Comparison of ENCODE assay signal across 12 cellular contexts in genomic region chr4:145507636-145508035, GRCh38. TPM values are rescaled to one million over a fixed set of nuclear protein-coding genes. Genes with fewer than 3 reads are reported as not detected.
DNase-seq lines count a peak whose midpoint lies in the region; ATAC-seq, FAIRE-seq and TF ChIP-seq lines count a peak whose summit lies in the region.
"Had no signal": no experiment of that assay in that cellular context is flagged by ENCODE, and none has a peak within 500 bp of the region (broad histone marks: within the 10 kb centered on the region; RNA-seq: fewer than 3 reads in every experiment).

No MANE protein-coding gene starts in this region.

- H3K9ac ChIP-seq in mammary epithelial cell (ENCODE audit: insufficient read depth, low read length) (peak overlapping the region; percentile 57), HepG2 (ENCODE audit: insufficient read depth, low read depth, low read length) (no peak overlapping the region)

- H3K4me3 ChIP-seq in LNCaP clone FGC (ENCODE audit: low read depth, low read length) (no peak overlapping the region), mammary epithelial cell (replicated peaks in 1 of 3; ENCODE audit: insufficient read depth in 1 of 3, low read depth in 2 of 3, low read length in 3 of 3) (peak overlapping the region in 2 of 3 experiments; percentile 36 to 47), HepG2 (replicated peaks in 1 of 3; ENCODE audit: insufficient read depth in 1 of 3, low read depth in 2 of 3, low read length in 3 of 3) (no peak overlapping the region; a peak in 1 of 6 replicates)

- H3K4me1 ChIP-seq in mammary epithelial cell (ENCODE audit: insufficient read depth, low read length), result peaks cover 7% of the 10 kb centered on the region
- H3K4me1 ChIP-seq in HepG2 (ENCODE audit: insufficient read depth, low read length), result peaks cover 61% of the 10 kb centered on the region

- dilution Hi-C loops in mammary epithelial cell (cut with HindIII; ENCODE audit: low sequenced_read_pairs), result no loop called here

- TF ChIP-seq CTCF in LNCaP clone FGC (IDR thresholded peaks at IDR 0.05; ENCODE audit: control insufficient read depth, extremely low read depth, insufficient read depth) (no peak), mammary epithelial cell (conservative IDR thresholded peaks at IDR 0.05 in 1 of 2, IDR thresholded peaks at IDR 0.05 in 1 of 2; ENCODE audit: extremely low read depth in 1 of 2, insufficient read depth in 1 of 2, low read depth in 1 of 2, low read length in 2 of 2) (no peak), HepG2 (CRISPR knock-in tag; IDR thresholded peaks at IDR 0.05) (no peak)

- no peak for TF ChIP-seq POLR2A in HepG2 (IDR thresholded peaks at IDR 0.05; ENCODE audit: insufficient read depth in 1 of 2, low read depth in 2 of 2, low read length in 2 of 2)

- in situ Hi-C loops in mammary epithelial cell (cut with MboI; ENCODE audit: low sequenced_read_pairs in 2 of 2), result no loop called here
- in situ Hi-C loops in HepG2 (cut with HindIII; ENCODE audit: extremely low pct_ligation_motif_present, low pct_unique_long_range_greater_than_20kb), result no loop called here

- FAIRE-seq in HepG2 (lab: Jason Lieb, UNC), result no peak
- FAIRE-seq: urothelium cell line had no signal

- peak; percentile 83 for DNase-seq in COLO829 (ENCODE audit: low spot score)
- peak; percentile 10 for DNase-seq in LNCaP clone FGC (ENCODE audit: low read depth)
- DNase-seq in mammary epithelial cell, result peak; percentile 81
- peak; percentile 21 for DNase-seq in HepG2 (ENCODE audit: low spot score)
- no peak for DNase-seq in mesenteric fat pad (ENCODE audit: low spot score)
- no peak for DNase-seq in NCI-H82 treated with DMSO at 0.1 percent for 48 hours (lab: John Stamatoyannopoulos, UW; ENCODE audit: unreplicated experiment)
- DNase-seq in HK-2 (ENCODE audit: unreplicated experiment), result no peak
- DNase-seq in stimulated activated naive CD4-positive, alpha-beta T cell treated with Interleukin-2 at 50 U/mL for 16 hours (lab: John Stamatoyannopoulos, UW), result no peak
- DNase-seq: activated CD8-positive, alpha-beta T cell treated with anti-CD3 and anti-CD28 coated beads, Interleukin-2, amount 10 ng/mL, durations not matched to agents 7 days and 5 days; activated naive CD8-positive, alpha-beta T cell treated with anti-CD3 and anti-CD28 coated beads for 36 hours; NCI-H2107 had no signal

- H3K27ac ChIP-seq in mammary epithelial cell (ENCODE audit: insufficient read depth, low read depth, low read length) (peak overlapping the region; percentile 88), HepG2 (ENCODE audit: extremely low read length, insufficient read depth, low read length) (peak overlapping the region; percentile 9)

- H3K27me3 ChIP-seq in mammary epithelial cell (ENCODE audit: insufficient read depth, low read length) (no peaks in the 10 kb centered on the region), HepG2 (ENCODE audit: control insufficient read depth in 1 of 2, insufficient read depth in 2 of 2, low read length in 2 of 2) (no peaks in the 10 kb centered on the region)

- H4K20me1 ChIP-seq in mammary epithelial cell (ENCODE audit: insufficient read depth, low read length) (no peaks in the 10 kb centered on the region), HepG2 (ENCODE audit: insufficient read depth, low read length) (no peaks in the 10 kb centered on the region)

- CTCF ChIA-PET in mammary epithelial cell (lab: Charles Lee; ENCODE audit: low non-redundant PET), result interaction anchor here (0.7 kb wide), 1 partner anchor 49 kb away, joined by 3 read pairs; no protein-coding TSS in a partner anchor
- CTCF ChIA-PET in HepG2 (lab: Yijun Ruan, JAX; ENCODE audit: low intra/inter-chr PET ratio, low total read pairs), result no interaction called here

- ATAC-seq in HepG2, result no peak
- ATAC-seq: activated CD8-positive, alpha-beta T cell treated with anti-CD3 and anti-CD28 coated beads, Interleukin-2, amount 10 ng/mL, durations not matched to agents 7 days and 5 days had no signal

- H3K9me3 ChIP-seq in mammary epithelial cell (replicated peaks; ENCODE audit: insufficient read depth, low read length) (peaks cover 11% of the 10 kb centered on the region), HepG2 (ENCODE audit: low read length) (peaks cover 12% of the 10 kb centered on the region)

- H3K36me3 ChIP-seq in mammary epithelial cell (ENCODE audit: insufficient read depth, low read length) (no peaks in the 10 kb centered on the region), HepG2 (replicated peaks in 1 of 2; ENCODE audit: control insufficient read depth in 1 of 2, insufficient read depth in 2 of 2, low read length in 2 of 2) (no peaks in the 10 kb centered on the region)

- TF ChIP-seq RAD21 in HepG2 (CRISPR knock-in tag; IDR thresholded peaks at IDR 0.05), result no peak

- H3K4me2 ChIP-seq in mammary epithelial cell (ENCODE audit: insufficient read depth, low read depth, low read length) (peak overlapping the region; percentile 76), HepG2 (ENCODE audit: low read depth, low read length) (peak overlapping the region; percentile 37)

- TF ChIP-seq EP300 in HepG2 (IDR thresholded peaks at IDR 0.05; ENCODE audit: low read depth in 2 of 2, low read length in 2 of 2) (peak in 1 of 2 experiments; percentile 30; a peak in 1 of 4 replicates), HepG2 (CRISPR knock-in tag; IDR thresholded peaks at IDR 0.05; ENCODE audit: borderline replicate concordance) (no peak)

- H2AFZ ChIP-seq in mammary epithelial cell (ENCODE audit: low read depth, low read length) (peak overlapping the region; percentile 57), HepG2 (ENCODE audit: low read length) (no peak overlapping the region)

- peaks cover 86% of the 10 kb centered on the region for H3K79me2 ChIP-seq in mammary epithelial cell (ENCODE audit: insufficient read depth, low read length)
- peaks cover 26% of the 10 kb centered on the region for H3K79me2 ChIP-seq in HepG2 (ENCODE audit: insufficient read depth, low read length)

- POLR2A ChIA-PET in HepG2 (lab: Yijun Ruan, JAX), result no interaction called here

- intact Hi-C loops in mammary epithelial cell (cut with micrococcal nuclease) (loop anchor here (1.0 to 2.0 kb wide), 2 partner anchors 25 to 39 kb away; no protein-coding TSS in a partner anchor), HepG2 (cut with micrococcal nuclease; ENCODE audit: unreplicated experiment) (loop anchor here (2.0 kb wide), 1 partner anchor 25 kb away; no protein-coding TSS in a partner anchor)

- 0% methylated on average over 1 of the region's 1 CpG for WGBS in mammary epithelial cell (ENCODE audit: low coverage, missing lambda C conversion rate)
- WGBS in HepG2 (ENCODE audit: low lambda C conversion rate), result 90% methylated on average over 1 of the region's 1 CpG

- BruUV-seq in mammary epithelial cell (replicated peaks; lab: Mats Ljungman, UMichigan) (no TSS peak), HepG2 (replicated peaks; lab: Mats Ljungman, UMichigan) (no TSS peak)

TF ChIP-seq in HepG2, 621 proteins besides CTCF, POLR2A, EP300 and RAD21 (continues in another document):
- TF ChIP-seq, protein P1, sequence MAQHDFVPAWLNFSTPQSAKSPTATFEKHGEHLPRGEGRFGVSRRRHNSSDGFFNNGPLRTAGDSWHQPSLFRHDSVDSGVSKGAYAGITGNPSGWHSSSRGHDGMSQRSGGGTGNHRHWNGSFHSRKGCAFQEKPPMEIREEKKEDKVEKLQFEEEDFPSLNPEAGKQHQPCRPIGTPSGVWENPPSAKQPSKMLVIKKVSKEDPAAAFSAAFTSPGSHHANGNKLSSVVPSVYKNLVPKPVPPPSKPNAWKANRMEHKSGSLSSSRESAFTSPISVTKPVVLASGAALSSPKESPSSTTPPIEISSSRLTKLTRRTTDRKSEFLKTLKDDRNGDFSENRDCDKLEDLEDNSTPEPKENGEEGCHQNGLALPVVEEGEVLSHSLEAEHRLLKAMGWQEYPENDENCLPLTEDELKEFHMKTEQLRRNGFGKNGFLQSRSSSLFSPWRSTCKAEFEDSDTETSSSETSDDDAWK (CRISPR knock-in tag; IDR thresholded peaks at IDR 0.05), result no peak
- TF ChIP-seq HNF1B (CRISPR knock-in tag; IDR thresholded peaks at IDR 0.05), result no peak
- no peak for TF ChIP-seq ZNF205 (CRISPR knock-in tag; IDR thresholded peaks at IDR 0.05)

RNA-seq across cellular contexts. Expression of gene SMAD1, which starts 26.0 kb away (rescaled TPM):
- total RNA-seq in mammary epithelial cell (10 to 100 TPM; 30.0 to 43.2 TPM), HepG2 (2016; rRNA removed; fragmentation: Illumina TruSeq; extraction: Trizol) (12.7 and 14.0 TPM in 2 replicates), mesenteric fat pad (14.7 TPM)
- polyA plus RNA-seq in mammary epithelial cell (28.4 TPM), HepG2 (2011; rRNA removed) (11.8 and 16.6 TPM in 2 replicates)
- 45.7 TPM for polyA minus RNA-seq in mammary epithelial cell
- 15.1 and 19.1 TPM in 2 replicates for total RNA-seq in HepG2 (2016; cell fraction: cytosol; rRNA removed; fragmentation: Illumina TruSeq; extraction: Trizol; ENCODE audit: low read depth)
- total RNA-seq in HepG2 (2016; cell fraction: insoluble cytoplasmic fraction; rRNA removed; fragmentation: Illumina TruSeq; extraction: Trizol), result 12.3 and 13.8 TPM in 2 replicates
- total RNA-seq in HepG2 (2016; cell fraction: membrane; rRNA removed; fragmentation: Illumina TruSeq; extraction: Trizol), result 9.1 and 10.3 TPM in 2 replicates
- total RNA-seq in HepG2 (2016; cell fraction: nucleus; rRNA removed; fragmentation: Illumina TruSeq; extraction: Trizol), result 14.5 and 15.4 TPM in 2 replicates
- 10.9 and 13.7 TPM in 2 replicates for polyA plus RNA-seq in HepG2 (2011; cell fraction: cytosol; rRNA removed)
- 7.6 and 7.8 TPM in 2 replicates for polyA plus RNA-seq in HepG2 (2011; cell fraction: nucleus; rRNA removed)
- polyA plus RNA-seq in HepG2 (2012), result 6.8 and 7.9 TPM in 2 replicates
- 1.1 and 1.3 TPM in 2 replicates for polyA plus RNA-seq in HepG2 (2016; cell fraction: cytosol; fragmentation: Illumina TruSeq; extraction: Trizol; ENCODE audit: low read depth)
- 13.0 and 14.5 TPM in 2 replicates for polyA plus RNA-seq in HepG2 (2016; cell fraction: insoluble cytoplasmic fraction; fragmentation: Illumina TruSeq; extraction: Trizol; ENCODE audit: low read depth)
- 3.0 and 4.1 TPM in 2 replicates for polyA plus RNA-seq in HepG2 (2016; cell fraction: membrane; fragmentation: Illumina TruSeq; extraction: Trizol; ENCODE audit: low read depth)
- polyA plus RNA-seq in HepG2 (2016; cell fraction: nucleus; fragmentation: Illumina TruSeq; extraction: Trizol; ENCODE audit: insufficient read depth, low read depth), result 7.4 and 7.8 TPM in 2 replicates
- 19.7 and 28.1 TPM in 2 replicates for polyA minus RNA-seq in HepG2 (2011; rRNA and poly(A)+ RNA removed; ENCODE audit: low replicate concordance)
- 8.4 and 8.6 TPM in 2 replicates for polyA minus RNA-seq in HepG2 (2011; cell fraction: cytosol; rRNA and poly(A)+ RNA removed)
- polyA minus RNA-seq in HepG2 (2011; cell fraction: nucleus; rRNA and poly(A)+ RNA removed), result 29.1 and 30.5 TPM in 2 replicates

Comparison
In these comparisons a context has a peak if more than half of its experiments do, and no peak if none do; other contexts are left out.
1. DNase-seq: peak in COLO829 (single experiment), LNCaP clone FGC (single experiment), mammary epithelial cell (single experiment) and HepG2 (single experiment); none in mesenteric fat pad (single experiment), NCI-H82 treated with DMSO at 0.1 percent for 48 hours (single experiment), HK-2 (single experiment) and stimulated activated naive CD4-positive, alpha-beta T cell treated with Interleukin-2 at 50 U/mL for 16 hours (single experiment).
2. H3K4me3 ChIP-seq: peak in mammary epithelial cell (2 of 3); none in LNCaP clone FGC (single experiment) and HepG2 (0 of 3).